27 cellular contexts compared by ENCODE assay signal in genomic region chr7:151136515-151136908, GRCh38. TPM values are rescaled to one million over a fixed set of nuclear protein-coding genes. Genes with fewer than 3 reads are reported as not detected.
DNase-seq lines count a peak whose midpoint lies in the region; ATAC-seq and TF ChIP-seq lines count a peak whose summit lies in the region.
"Had no signal": no experiment of that assay in that cellular context is flagged by ENCODE, and none has a peak within 500 bp of the region (broad histone marks: within the 10 kb centered on the region; RNA-seq: fewer than 3 reads in every experiment).

No MANE protein-coding gene starts in this region.

- H3K4me1 ChIP-seq in neural progenitor cell, result peaks cover 35% of the 10 kb centered on the region

- no peak overlapping the region for H3K4me2 ChIP-seq in neural progenitor cell
- H3K4me2 ChIP-seq: PC-9 had no signal

- H3K9me3 ChIP-seq in neural progenitor cell (ENCODE audit: low read depth), result no peaks in the 10 kb centered on the region
- H3K9me3 ChIP-seq: BE2C had no signal

- peaks cover 13% of the 10 kb centered on the region for H3F3A ChIP-seq in neural progenitor cell (ENCODE audit: low read depth)

- no peaks in the 10 kb centered on the region for H3K27me3 ChIP-seq in neural progenitor cell
- H3K27me3 ChIP-seq: BE2C had no signal

- peaks cover 47% of the 10 kb centered on the region for H3K36me3 Mint-ChIP-seq in activated T-cell treated with anti-CD3 and anti-CD28 coated beads, Interleukin-2, amount 50 U/mL, for 24 hours (ENCODE audit: low read depth)
- H3K36me3 Mint-ChIP-seq in activated T-cell treated with anti-CD3 and anti-CD28 coated beads, Interleukin-2, amount 50 U/mL, for 72 hours (ENCODE audit: insufficient read depth in 2 of 2), result no peaks in the 10 kb centered on the region
- H3K36me3 Mint-ChIP-seq in brain (peaks cover 52% of the 10 kb centered on the region), neural progenitor cell (peaks cover 26% of the 10 kb centered on the region)

- no peak overlapping the region for H2AFZ ChIP-seq in neural progenitor cell (replicated peaks)
- H2AFZ ChIP-seq: PC-9 had no signal

- no peak overlapping the region for H3K4me3 ChIP-seq in neural progenitor cell
- H3K4me3 ChIP-seq: PC-9 had no signal

- H4K20me1 ChIP-seq in neural progenitor cell (ENCODE audit: low read depth), result peaks cover 21% of the 10 kb centered on the region

- H3K9me3 Mint-ChIP-seq in activated T-cell treated with anti-CD3 and anti-CD28 coated beads, Interleukin-2, amount 50 U/mL, for 24 hours, result no peaks in the 10 kb centered on the region
- H3K9me3 Mint-ChIP-seq in activated T-cell treated with anti-CD3 and anti-CD28 coated beads, Interleukin-2, amount 50 U/mL, for 72 hours, result no peaks in the 10 kb centered on the region
- peaks cover 0 to 2% (median 0%) of the 10 kb centered on the region in 5 experiments for H3K9me3 Mint-ChIP-seq in brain
- H3K9me3 Mint-ChIP-seq in neural progenitor cell, result no peaks in the 10 kb centered on the region
- H3K9me3 Mint-ChIP-seq: CD14-positive monocyte; CD8-positive, alpha-beta memory T cell had no signal

- H3K36me3 ChIP-seq in neural progenitor cell, result no peaks in the 10 kb centered on the region

- H3K79me2 ChIP-seq in neural progenitor cell (ENCODE audit: low read depth), result no peaks in the 10 kb centered on the region

- no peaks in the 10 kb centered on the region for H3K27me3 Mint-ChIP-seq in activated T-cell treated with anti-CD3 and anti-CD28 coated beads, Interleukin-2, amount 50 U/mL, for 24 hours
- H3K27me3 Mint-ChIP-seq in activated T-cell treated with anti-CD3 and anti-CD28 coated beads, Interleukin-2, amount 50 U/mL, for 72 hours (ENCODE audit: low read depth), result no peaks in the 10 kb centered on the region
- H3K27me3 Mint-ChIP-seq in brain (peaks cover 10% of the 10 kb centered on the region), neural progenitor cell (ENCODE audit: insufficient read depth, low read depth) (peaks cover 5% of the 10 kb centered on the region)

- H3K27ac ChIP-seq in neural progenitor cell, result peak overlapping the region; percentile 34
- H3K27ac ChIP-seq: 22Rv1, PC-9 had no signal

- no peak overlapping the region for H3K4me3 Mint-ChIP-seq in activated T-cell treated with anti-CD3 and anti-CD28 coated beads, Interleukin-2, amount 50 U/mL, for 24 hours
- no peak overlapping the region for H3K4me3 Mint-ChIP-seq in activated T-cell treated with anti-CD3 and anti-CD28 coated beads, Interleukin-2, amount 50 U/mL, for 72 hours
- H3K4me3 Mint-ChIP-seq in brain (no peak overlapping the region), neural progenitor cell (no peak overlapping the region)
- H3K4me3 Mint-ChIP-seq: CD14-positive monocyte; CD8-positive, alpha-beta memory T cell had no signal

- H3K27ac Mint-ChIP-seq in activated T-cell treated with anti-CD3 and anti-CD28 coated beads, Interleukin-2, amount 50 U/mL, for 24 hours, result no peak overlapping the region
- H3K27ac Mint-ChIP-seq in activated T-cell treated with anti-CD3 and anti-CD28 coated beads, Interleukin-2, amount 50 U/mL, for 72 hours, result no peak overlapping the region
- H3K27ac Mint-ChIP-seq in brain (peak overlapping the region in 3 of 5 experiments; percentile 66 to 85 (median 74)), neural progenitor cell (peak overlapping the region; percentile 82)

- no peak overlapping the region for H3K9ac ChIP-seq in neural progenitor cell

- ATAC-seq in activated T-cell treated with anti-CD3 and anti-CD28 coated beads, Interleukin-2, amount 50 U/mL, for 72 hours (replicated peaks in 1 of 2), result no peak
- ATAC-seq in HG03439 (IDR thresholded peaks at IDR 0.05; ENCODE audit: unreplicated experiment), result no peak
- ATAC-seq: HCT116 had no signal

- DNase-seq in activated T-cell treated with anti-CD3 and anti-CD28 coated beads, Interleukin-2, amount 50 U/mL, for 24 hours, result peak; percentile 3
- DNase-seq in activated T-cell treated with anti-CD3 and anti-CD28 coated beads, Interleukin-2, amount 50 U/mL, for 72 hours, result no peak
- DNase-seq in neural progenitor cell (ENCODE audit: low spot score) (no peak), NCI-H748 (lab: John Stamatoyannopoulos, UW; ENCODE audit: unreplicated experiment) (no peak)
- DNase-seq: DMS79 treated with DMSO at 0.1 percent for 48 hours, GF-D8, GOT3, NCI-H1105 treated with DMSO at 0.1 percent for 48 hours, NCI-H146, NCI-H1930, NCI-H2107, NCI-H446 treated with DMSO at 0.1 percent for 48 hours, NCI-H526, PC-9, SHP77 had no signal

- H3K4me1 Mint-ChIP-seq in activated T-cell treated with anti-CD3 and anti-CD28 coated beads, Interleukin-2, amount 50 U/mL, for 24 hours (ENCODE audit: low read depth), result no peaks in the 10 kb centered on the region
- no peaks in the 10 kb centered on the region for H3K4me1 Mint-ChIP-seq in activated T-cell treated with anti-CD3 and anti-CD28 coated beads, Interleukin-2, amount 50 U/mL, for 72 hours (ENCODE audit: low read depth)
- H3K4me1 Mint-ChIP-seq in brain, result peaks cover 60% of the 10 kb centered on the region
- peaks cover 14% of the 10 kb centered on the region for H3K4me1 Mint-ChIP-seq in neural progenitor cell
- H3K4me1 Mint-ChIP-seq: CD14-positive monocyte; CD8-positive, alpha-beta memory T cell had no signal

- no peak for TF ChIP-seq CTCF in brain (conservative IDR thresholded peaks at IDR 0.05)
- TF ChIP-seq CTCF in neural progenitor cell (IDR thresholded peaks at IDR 0.05), result no peak

RNA-seq across cellular contexts. Expression of gene GBX1, which starts 31.0 kb away (rescaled TPM):
- total RNA-seq in activated T-cell treated with anti-CD3 and anti-CD28 coated beads, Interleukin-2, amount 50 U/mL, for 72 hours, result not detected
- polyA plus RNA-seq in brain (ENCODE audit: insufficient read depth, low read depth, low replicate concordance), result not detected
- total RNA-seq in neural progenitor cell (ENCODE audit: low replicate concordance), result not detected in 2 replicates
- total RNA-seq: CD8-positive, alpha-beta memory T cell; HT1080; LHCN-M2; MCF 10A; PC-9; RPMI7951; SK-MEL-5 had no signal
- polyA plus RNA-seq: CD14-positive monocyte; CD8-positive, alpha-beta memory T cell had no signal

RNA-seq across cellular contexts. Expression of gene AGAP3, which starts 50.2 kb away (rescaled TPM):
- 10 to 100 TPM; 26.9 to 28.4 TPM for total RNA-seq in activated T-cell treated with anti-CD3 and anti-CD28 coated beads, Interleukin-2, amount 50 U/mL, for 72 hours
- polyA plus RNA-seq in brain (ENCODE audit: insufficient read depth, low read depth, low replicate concordance), result 221 TPM
- total RNA-seq in neural progenitor cell (ENCODE audit: low replicate concordance), result 38.9 and 73.0 TPM in 2 replicates

RNA-seq across cellular contexts. Expression of gene ASB10, which starts 50.5 kb away (rescaled TPM):
- not detected for total RNA-seq in activated T-cell treated with anti-CD3 and anti-CD28 coated beads, Interleukin-2, amount 50 U/mL, for 72 hours
- not detected for polyA plus RNA-seq in brain (ENCODE audit: insufficient read depth, low read depth, low replicate concordance)
- total RNA-seq in neural progenitor cell (ENCODE audit: low replicate concordance), result not detected in 2 replicates
- total RNA-seq: CD8-positive, alpha-beta memory T cell; HT1080; LHCN-M2; MCF 10A; PC-9; RPMI7951; SK-MEL-5 had no signal
- polyA plus RNA-seq: CD14-positive monocyte; CD8-positive, alpha-beta memory T cell had no signal

RNA-seq across cellular contexts. Expression of gene TMUB1, which starts 53.2 kb away (rescaled TPM):
- total RNA-seq in activated T-cell treated with anti-CD3 and anti-CD28 coated beads, Interleukin-2, amount 50 U/mL, for 72 hours, result 10 to 100 TPM; 67.3 to 68.5 TPM
- polyA plus RNA-seq in brain (ENCODE audit: insufficient read depth, low read depth, low replicate concordance), result 80.0 TPM
- 6.0 and 49.4 TPM in 2 replicates for total RNA-seq in neural progenitor cell (ENCODE audit: low replicate concordance)

RNA-seq across cellular contexts. Expression of gene FASTK, which starts 55.9 kb away (rescaled TPM):
- total RNA-seq in activated T-cell treated with anti-CD3 and anti-CD28 coated beads, Interleukin-2, amount 50 U/mL, for 72 hours, result 10 to 100 TPM; 55.4 to 59.8 TPM
- polyA plus RNA-seq in brain (ENCODE audit: insufficient read depth, low read depth, low replicate concordance), result 47.4 TPM
- total RNA-seq in neural progenitor cell (ENCODE audit: low replicate concordance), result 22.4 and 71.0 TPM in 2 replicates

Comparison
In these comparisons a context has a peak if more than half of its experiments do, and no peak if none do; other contexts are left out.
1. H3K27ac Mint-ChIP-seq: peak in brain (3 of 5) and neural progenitor cell (single experiment); none in activated T-cell treated with anti-CD3 and anti-CD28 coated beads, Interleukin-2, amount 50 U/mL, for 24 hours (single experiment) and activated T-cell treated with anti-CD3 and anti-CD28 coated beads, Interleukin-2, amount 50 U/mL, for 72 hours (single experiment).